ENCODE assay signal across 8 cellular contexts in genomic region chr2:11748018-11748860, GRCh38. TPM values are rescaled to one million over a fixed set of nuclear protein-coding genes. Genes with fewer than 3 reads are reported as not detected.
DNase-seq lines count a peak whose midpoint lies in the region; ATAC-seq and TF ChIP-seq lines count a peak whose summit lies in the region.

No MANE protein-coding gene starts in this region.

- H3K27me3 Mint-ChIP-seq in memory B cell, result no peaks in the 10 kb centered on the region

- intact Hi-C loops in cardiac septum (cut with DNase I) (loop anchor here (5.0 kb wide), 1 partner anchor 51 kb away; no protein-coding TSS in a partner anchor), upper lobe of right lung (cut with DNase I) (no loop called here)

- peak overlapping the region; percentile 91 for H3K9ac ChIP-seq in adipocyte (ENCODE audit: low read length)

- H3K4me3 ChIP-seq in cardiac muscle cell, result peak overlapping the region; percentile 60
- peak overlapping the region; percentile 88 for H3K4me3 ChIP-seq in adipocyte (ENCODE audit: low read length)
- peak overlapping the region; percentile 90 for H3K4me3 ChIP-seq in upper lobe of right lung

- H3K4me3 Mint-ChIP-seq in memory B cell, result peak overlapping the region; percentile 88

- H3K9me3 Mint-ChIP-seq in memory B cell, result no peaks in the 10 kb centered on the region

- no peaks in the 10 kb centered on the region for H3K36me3 ChIP-seq in cardiac muscle cell
- H3K36me3 ChIP-seq in adipocyte (ENCODE audit: control insufficient read depth, insufficient read depth, low read length, severe bottlenecking), result peaks cover 4% of the 10 kb centered on the region
- no peaks in the 10 kb centered on the region for H3K36me3 ChIP-seq in upper lobe of right lung

- peak overlapping the region; percentile 97 for H3K27ac Mint-ChIP-seq in memory B cell

- DNase-seq in cardiac muscle cell (ENCODE audit: low read depth in 1 of 2, low spot score in 1 of 2) (no peak), cardiac septum (ENCODE audit: low spot score) (no peak), adipocyte (ENCODE audit: low read depth) (no peak), memory B cell (ENCODE audit: low spot score in 2 of 2) (no peak), upper lobe of right lung (no peak), GM13977 (ENCODE audit: low spot score) (no peak), SW480 (ENCODE audit: low spot score) (no peak), NCI-H2029 treated with DMSO at 0.1 percent for 48 hours (lab: John Stamatoyannopoulos, UW) (no peak)

- H3K27me3 ChIP-seq in cardiac muscle cell (no peaks in the 10 kb centered on the region), adipocyte (replicated peaks; ENCODE audit: control insufficient read depth, insufficient read depth, low read length) (no peaks in the 10 kb centered on the region), upper lobe of right lung (no peaks in the 10 kb centered on the region)

- H3K9me3 ChIP-seq in cardiac muscle cell (ENCODE audit: low read depth) (no peaks in the 10 kb centered on the region), adipocyte (ENCODE audit: control insufficient read depth, low read length) (no peaks in the 10 kb centered on the region), upper lobe of right lung (no peaks in the 10 kb centered on the region)

- H3K4me1 ChIP-seq in cardiac muscle cell (ENCODE audit: low read depth), result peaks cover 55% of the 10 kb centered on the region
- peaks cover 66% of the 10 kb centered on the region for H3K4me1 ChIP-seq in adipocyte (ENCODE audit: control insufficient read depth, insufficient read depth, low read length)
- H3K4me1 ChIP-seq in upper lobe of right lung, result peaks cover 64% of the 10 kb centered on the region

- peaks cover 59% of the 10 kb centered on the region for H3K4me1 Mint-ChIP-seq in memory B cell

- peak overlapping the region; percentile 93 for H3K27ac ChIP-seq in cardiac muscle cell
- peak overlapping the region; percentile 17 for H3K27ac ChIP-seq in upper lobe of right lung

- TF ChIP-seq CTCF in cardiac muscle cell (IDR thresholded peaks at IDR 0.05; ENCODE audit: low read depth, low read length), result no peak
- TF ChIP-seq CTCF in upper lobe of right lung (IDR thresholded peaks at IDR 0.05), result no peak
- no peak for TF ChIP-seq CTCF in GM13977 (IDR thresholded peaks at IDR 0.05; ENCODE audit: extremely low read depth, insufficient read depth, missing control alignments)

- ATAC-seq in memory B cell (ENCODE audit: low read depth) (no peak), upper lobe of right lung (no peak)

- no peaks in the 10 kb centered on the region for H3K36me3 Mint-ChIP-seq in memory B cell

- in situ Hi-C loops in GM13977 (cut with MboI; ENCODE audit: low pct_unique_long_range_greater_than_20kb, low sequenced_read_pairs, unreplicated experiment), result no loop called here

RNA-seq across cellular contexts. Expression of gene LPIN1, which starts 1.8 kb away (rescaled TPM):
- total RNA-seq in cardiac muscle cell (45.6 and 58.3 TPM in 2 replicates), cardiac septum (27.8 TPM), upper lobe of right lung (62.9 TPM)
- polyA plus RNA-seq in cardiac muscle cell, result 47.0 and 56.6 TPM in 2 replicates
